ENCODE assay signal across 16 cellular contexts in genomic region chr18:55487997-55488396, GRCh38.
A peak's percentile ranks its signal among the peaks of the same experiment; 100 is the strongest.
DNase-seq lines count a peak whose midpoint lies in the region; ATAC-seq and TF ChIP-seq lines count a peak whose summit lies in the region.
"Had no signal": no experiment of that assay in that cellular context is flagged by ENCODE, and none has a peak within 500 bp of the region (broad histone marks: within the 10 kb centered on the region; RNA-seq: fewer than 3 reads in every experiment).

No MANE protein-coding gene starts in this region.

- H3K9ac ChIP-seq in HUES48 (ENCODE audit: low read depth, low read length): no peak overlapping the region

- CTCF ChIA-PET in AG04450 (lab: Charles Lee): interaction anchor here (1.1 kb wide), 1 partner anchor 253 kb away, joined by 4 read pairs; no protein-coding TSS in a partner anchor

- 56% methylated on average over 4 of the region's 4 CpGs for WGBS in hepatocyte (ENCODE audit: low lambda C conversion rate, missing lambda C conversion rate)

- no peak for ATAC-seq in GM21526 (IDR thresholded peaks at IDR 0.05; ENCODE audit: low FRiP score, unreplicated experiment)
- ATAC-seq: CD8-positive, alpha-beta T cell had no signal

- H4K20me1 ChIP-seq in hepatocyte (ENCODE audit: insufficient read depth, poor library complexity, severe bottlenecking): no peaks in the 10 kb centered on the region

- H3K79me2 ChIP-seq in hepatocyte: peaks cover 44% of the 10 kb centered on the region

- peak overlapping the region; percentile 50 for H3K4me2 ChIP-seq in hepatocyte

- H3K27me3 ChIP-seq in AG04450 (ENCODE audit: control insufficient read depth, insufficient read depth, low read length) (no peaks in the 10 kb centered on the region), HUES48 (ENCODE audit: control insufficient read depth, insufficient read depth, low read length) (no peaks in the 10 kb centered on the region), hepatocyte (no peaks in the 10 kb centered on the region)

- H3K4me1 ChIP-seq in HUES48 (ENCODE audit: control insufficient read depth, insufficient read depth, low read length) (peaks cover 62% of the 10 kb centered on the region), hepatocyte (ENCODE audit: insufficient read depth) (peaks cover 8% of the 10 kb centered on the region)

- H3K27ac ChIP-seq in AG04450 (ENCODE audit: low read depth, low read length): no peak overlapping the region
- H3K27ac ChIP-seq in HUES48 (ENCODE audit: low read depth, low read length): peak overlapping the region; percentile 95
- H3K27ac ChIP-seq in hepatocyte: no peak overlapping the region
- H3K27ac ChIP-seq: HL-60 had no signal

- POLR2A ChIA-PET in AG04450 (lab: Yijun Ruan, JAX): interaction anchor here (1.0 kb wide), 1 partner anchor 32 kb away, joined by 3 read pairs; no protein-coding TSS in a partner anchor

- TF ChIP-seq CTCF in AG04450 (IDR thresholded peaks at IDR 0.05; ENCODE audit: low read depth, low read length) (no peak), hepatocyte (IDR thresholded peaks at IDR 0.05; ENCODE audit: poor library complexity) (no peak)

- H3K9me3 ChIP-seq in AG04450 (ENCODE audit: control insufficient read depth, insufficient read depth, low read length) (no peaks in the 10 kb centered on the region), HUES48 (ENCODE audit: control insufficient read depth, insufficient read depth, low read length) (no peaks in the 10 kb centered on the region), hepatocyte (ENCODE audit: low read depth) (no peaks in the 10 kb centered on the region)

- H3K36me3 ChIP-seq in HUES48 (ENCODE audit: control insufficient read depth, insufficient read depth, low read length): peaks cover under 1% of the 10 kb centered on the region; the same call in 1 of the 2 replicates
- H3K36me3 ChIP-seq in hepatocyte (replicated peaks; ENCODE audit: insufficient read depth, low read depth): no peaks in the 10 kb centered on the region

- no peaks in the 10 kb centered on the region for H3K9me2 ChIP-seq in hepatocyte (replicated peaks; ENCODE audit: insufficient read depth)

- H2AFZ ChIP-seq in hepatocyte: no peak overlapping the region

- H3K4me3 ChIP-seq in AG04450 (ENCODE audit: low read depth, low read length): peak overlapping the region; percentile 18; the same call in 1 of the 2 replicates
- no peak overlapping the region for H3K4me3 ChIP-seq in HUES48 (ENCODE audit: low read depth, low read length)
- no peak overlapping the region for H3K4me3 ChIP-seq in hepatocyte

- no peak for DNase-seq in AG04450 (ENCODE audit: low read depth, low spot score)
- DNase-seq in NCI-H146 treated with DMSO at 0.1 percent for 48 hours (lab: John Stamatoyannopoulos, UW; ENCODE audit: unreplicated experiment): peak; percentile 76
- DNase-seq in hepatocyte (ENCODE audit: low spot score): no peak
- DNase-seq in stimulated activated naive CD4-positive, alpha-beta T cell treated with Interleukin-2 at 50 U/mL for 16 hours (lab: John Stamatoyannopoulos, UW): no peak
- no peak for DNase-seq in MV-4-11 (lab: John Stamatoyannopoulos, UW)
- no peak for DNase-seq in activated gamma-delta T cell treated with Interleukin-2 at 50 U/mL for 16 hours
- DNase-seq: CD8-positive, alpha-beta T cell; KBM-7; NCI-H1048; NCI-H1436; NCI-H2029 treated with DMSO at 0.1 percent for 48 hours; NCI-H2171; NCI-H526 treated with DMSO at 0.1 percent for 48 hours had no signal
